ENCODE assay signal across 13 cellular contexts in genomic region chr3:71005797-71006321, GRCh38.
DNase-seq lines count a peak whose midpoint lies in the region; ATAC-seq and TF ChIP-seq lines count a peak whose summit lies in the region.
"Had no signal": no experiment of that assay in that cellular context is flagged by ENCODE, and none has a peak within 500 bp of the region (broad histone marks: within the 10 kb centered on the region; RNA-seq: fewer than 3 reads in every experiment).

No MANE protein-coding gene starts in this region.

- H3K27ac ChIP-seq in dorsolateral prefrontal cortex (peak overlapping the region in 32 of 59 donors; percentile 3 to 66 (median 39)), RWPE1 (no peak overlapping the region), Peyer's patch (no peak overlapping the region)
- H3K27ac ChIP-seq: 22Rv1, testis had no signal

- CTCF ChIA-PET in activated CD4-positive, alpha-beta T cell treated with anti-CD3 and anti-CD28 coated beads for 36 hours (lab: Charles Lee): interaction anchor here (0.6 to 2.2 kb wide), 11 partner anchors 10 to 405 kb away, joined by 3 to 9 read pairs (median 3); no protein-coding TSS in a partner anchor
- CTCF ChIA-PET in activated CD4-positive, alpha-beta T cell treated with anti-CD3 and anti-CD28 coated beads, Interleukin-2, amount 10 ng/mL, durations not matched to agents 7 days and 5 days (lab: Charles Lee): interaction anchor here (0.5 to 1.1 kb wide), 2 partner anchors 57 to 490 kb away, joined by 3 read pairs; no protein-coding TSS in a partner anchor
- CTCF ChIA-PET in RWPE1 (lab: Yijun Ruan, JAX): interaction anchor here (0.8 kb wide), 1 partner anchor 499 kb away, joined by 5 read pairs; no protein-coding TSS in a partner anchor
- CTCF ChIA-PET in activated CD4-positive, alpha-beta memory T cell treated with anti-CD3 and anti-CD28 coated beads, Interleukin-2, amount 10 ng/mL, durations not matched to agents 7 days and 5 days (lab: Charles Lee): interaction anchor here (0.7 to 1.6 kb wide), 7 partner anchors 48 to 579 kb away, joined by 3 to 5 read pairs (median 4); no protein-coding TSS in a partner anchor

- no peak for DNase-seq in activated CD4-positive, alpha-beta T cell treated with anti-CD3 and anti-CD28 coated beads for 36 hours
- no peak for DNase-seq in activated CD4-positive, alpha-beta T cell treated with anti-CD3 and anti-CD28 coated beads, Interleukin-2, amount 10 ng/mL, durations not matched to agents 7 days and 5 days
- DNase-seq in dorsolateral prefrontal cortex: no peak
- no peak for DNase-seq in memory B cell (ENCODE audit: low spot score in 2 of 2)
- peak; percentile 27 for DNase-seq in stromal cell of bone marrow (ENCODE audit: low read depth)
- DNase-seq in RWPE1 (ENCODE audit: low spot score): no peak
- no peak for DNase-seq in Peyer's patch
- no peak for DNase-seq in activated CD4-positive, alpha-beta memory T cell treated with anti-CD3 and anti-CD28 coated beads, Interleukin-2, amount 10 ng/mL, durations not matched to agents 7 days and 5 days
- DNase-seq: hippocampal formation, MV-4-11, NCI-H226, testis had no signal

- H3K4me3 Mint-ChIP-seq in activated CD4-positive, alpha-beta T cell treated with anti-CD3 and anti-CD28 coated beads for 36 hours: no peak overlapping the region
- no peak overlapping the region for H3K4me3 Mint-ChIP-seq in activated CD4-positive, alpha-beta T cell treated with anti-CD3 and anti-CD28 coated beads, Interleukin-2, amount 10 ng/mL, durations not matched to agents 7 days and 5 days
- no peak overlapping the region for H3K4me3 Mint-ChIP-seq in memory B cell
- H3K4me3 Mint-ChIP-seq in activated CD4-positive, alpha-beta memory T cell treated with anti-CD3 and anti-CD28 coated beads, Interleukin-2, amount 10 ng/mL, durations not matched to agents 7 days and 5 days: no peak overlapping the region

- POLR2A ChIA-PET in activated CD4-positive, alpha-beta T cell treated with anti-CD3 and anti-CD28 coated beads for 36 hours (lab: Charles Lee): no interaction called here
- POLR2A ChIA-PET in activated CD4-positive, alpha-beta T cell treated with anti-CD3 and anti-CD28 coated beads, Interleukin-2, amount 10 ng/mL, durations not matched to agents 7 days and 5 days (lab: Charles Lee): no interaction called here
- POLR2A ChIA-PET in RWPE1 (lab: Yijun Ruan, JAX; ENCODE audit: low non-redundant PET): no interaction called here
- POLR2A ChIA-PET in activated CD4-positive, alpha-beta memory T cell treated with anti-CD3 and anti-CD28 coated beads, Interleukin-2, amount 10 ng/mL, durations not matched to agents 7 days and 5 days (lab: Charles Lee): interaction anchor here (1.3 kb wide), 1 partner anchor 58 kb away, joined by 3 read pairs; no protein-coding TSS in a partner anchor

- intact Hi-C loops in activated CD4-positive, alpha-beta T cell treated with anti-CD3 and anti-CD28 coated beads for 36 hours (cut with DNase I, micrococcal nuclease): loop anchor here in 1 of 2 experiments (5.0 kb wide), 1 partner anchor 581 kb away; no protein-coding TSS in a partner anchor
- intact Hi-C loops in dorsolateral prefrontal cortex (cut with DNase I): loop anchor here (5.0 to 10.0 kb wide), 6 partner anchors 46 to 646 kb away; partner anchors contain the start of gene FOXP1 (in 1 of the 2)

- H3K27ac Mint-ChIP-seq in activated CD4-positive, alpha-beta T cell treated with anti-CD3 and anti-CD28 coated beads for 36 hours: peak overlapping the region; percentile 59
- H3K27ac Mint-ChIP-seq in activated CD4-positive, alpha-beta T cell treated with anti-CD3 and anti-CD28 coated beads, Interleukin-2, amount 10 ng/mL, durations not matched to agents 7 days and 5 days: no peak overlapping the region
- peak overlapping the region; percentile 21 for H3K27ac Mint-ChIP-seq in memory B cell
- H3K27ac Mint-ChIP-seq in activated CD4-positive, alpha-beta memory T cell treated with anti-CD3 and anti-CD28 coated beads, Interleukin-2, amount 10 ng/mL, durations not matched to agents 7 days and 5 days: no peak overlapping the region

- H3K9me3 Mint-ChIP-seq in activated CD4-positive, alpha-beta T cell treated with anti-CD3 and anti-CD28 coated beads for 36 hours (ENCODE audit: low read depth): no peaks in the 10 kb centered on the region
- H3K9me3 Mint-ChIP-seq in activated CD4-positive, alpha-beta T cell treated with anti-CD3 and anti-CD28 coated beads, Interleukin-2, amount 10 ng/mL, durations not matched to agents 7 days and 5 days: no peaks in the 10 kb centered on the region
- H3K9me3 Mint-ChIP-seq in memory B cell: no peaks in the 10 kb centered on the region
- no peaks in the 10 kb centered on the region for H3K9me3 Mint-ChIP-seq in activated CD4-positive, alpha-beta memory T cell treated with anti-CD3 and anti-CD28 coated beads, Interleukin-2, amount 10 ng/mL, durations not matched to agents 7 days and 5 days

- TF ChIP-seq POLR2A in Peyer's patch (IDR thresholded peaks at IDR 0.05): no peak

- H3K27me3 ChIP-seq in dorsolateral prefrontal cortex (no peaks in the 10 kb centered on the region), Peyer's patch (no peaks in the 10 kb centered on the region)
- H3K27me3 ChIP-seq: testis had no signal

- TF ChIP-seq CTCF in dorsolateral prefrontal cortex (IDR thresholded peaks at IDR 0.05 in 54 of 56, conservative IDR thresholded peaks at IDR 0.05 in 2 of 56; ENCODE audit: low read depth in 1 of 56, partially characterized antibody in 56 of 56) (peak in 1 of 56 donors; percentile 5), RWPE1 (conservative IDR thresholded peaks at IDR 0.05; ENCODE audit: low read depth) (no peak), Peyer's patch (IDR thresholded peaks at IDR 0.05) (no peak)

- H3K4me3 ChIP-seq in dorsolateral prefrontal cortex (peak overlapping the region in 14 of 59 donors; percentile 2 to 43 (median 18)), Peyer's patch (no peak overlapping the region)
- H3K4me3 ChIP-seq: testis had no signal

- ATAC-seq in activated CD4-positive, alpha-beta T cell treated with anti-CD3 and anti-CD28 coated beads for 36 hours: no peak
- no peak for ATAC-seq in memory B cell (ENCODE audit: low read depth)

- H3K36me3 ChIP-seq in Peyer's patch: peaks cover 0 to 1% (median 0%) of the 10 kb centered on the region in 3 donors

- H3K36me3 Mint-ChIP-seq in activated CD4-positive, alpha-beta T cell treated with anti-CD3 and anti-CD28 coated beads for 36 hours (ENCODE audit: low read depth): peaks cover 33% of the 10 kb centered on the region
- peaks cover 27% of the 10 kb centered on the region for H3K36me3 Mint-ChIP-seq in activated CD4-positive, alpha-beta T cell treated with anti-CD3 and anti-CD28 coated beads, Interleukin-2, amount 10 ng/mL, durations not matched to agents 7 days and 5 days (ENCODE audit: low read depth)
- H3K36me3 Mint-ChIP-seq in memory B cell: peaks cover 2% of the 10 kb centered on the region
- H3K36me3 Mint-ChIP-seq in activated CD4-positive, alpha-beta memory T cell treated with anti-CD3 and anti-CD28 coated beads, Interleukin-2, amount 10 ng/mL, durations not matched to agents 7 days and 5 days (ENCODE audit: low read depth): peaks cover 10% of the 10 kb centered on the region

- H3K4me1 ChIP-seq in Peyer's patch: peaks cover 0 to 8% (median 3%) of the 10 kb centered on the region in 4 donors

- H3K27me3 Mint-ChIP-seq in activated CD4-positive, alpha-beta T cell treated with anti-CD3 and anti-CD28 coated beads for 36 hours: no peaks in the 10 kb centered on the region
- no peaks in the 10 kb centered on the region for H3K27me3 Mint-ChIP-seq in activated CD4-positive, alpha-beta T cell treated with anti-CD3 and anti-CD28 coated beads, Interleukin-2, amount 10 ng/mL, durations not matched to agents 7 days and 5 days
- H3K27me3 Mint-ChIP-seq in memory B cell: no peaks in the 10 kb centered on the region
- no peaks in the 10 kb centered on the region for H3K27me3 Mint-ChIP-seq in activated CD4-positive, alpha-beta memory T cell treated with anti-CD3 and anti-CD28 coated beads, Interleukin-2, amount 10 ng/mL, durations not matched to agents 7 days and 5 days

- H3K4me1 Mint-ChIP-seq in activated CD4-positive, alpha-beta T cell treated with anti-CD3 and anti-CD28 coated beads for 36 hours: peaks cover 79% of the 10 kb centered on the region
- peaks cover 58% of the 10 kb centered on the region for H3K4me1 Mint-ChIP-seq in activated CD4-positive, alpha-beta T cell treated with anti-CD3 and anti-CD28 coated beads, Interleukin-2, amount 10 ng/mL, durations not matched to agents 7 days and 5 days
- peaks cover 25% of the 10 kb centered on the region for H3K4me1 Mint-ChIP-seq in memory B cell
- H3K4me1 Mint-ChIP-seq in activated CD4-positive, alpha-beta memory T cell treated with anti-CD3 and anti-CD28 coated beads, Interleukin-2, amount 10 ng/mL, durations not matched to agents 7 days and 5 days: peaks cover 52% of the 10 kb centered on the region

- no peaks in the 10 kb centered on the region for H3K9me3 ChIP-seq in Peyer's patch
- H3K9me3 ChIP-seq: testis had no signal

Comparison
In these comparisons a context has a peak if more than half of its experiments do, and no peak if none do; other contexts are left out.
1. H3K27ac Mint-ChIP-seq: peak in activated CD4-positive, alpha-beta T cell treated with anti-CD3 and anti-CD28 coated beads for 36 hours (single experiment) and memory B cell (single experiment); none in activated CD4-positive, alpha-beta T cell treated with anti-CD3 and anti-CD28 coated beads, Interleukin-2, amount 10 ng/mL, durations not matched to agents 7 days and 5 days (single experiment) and activated CD4-positive, alpha-beta memory T cell treated with anti-CD3 and anti-CD28 coated beads, Interleukin-2, amount 10 ng/mL, durations not matched to agents 7 days and 5 days (single experiment).
2. H3K27ac ChIP-seq: peak in dorsolateral prefrontal cortex (32 of 59); none in RWPE1 (single experiment) and Peyer's patch (0 of 4).